In genomic region chr2:2520396-2520795, GRCh38 we compare ENCODE assay signal across 1 cellular context.
TF ChIP-seq lines count a peak whose summit lies in the region.

No MANE protein-coding gene starts in this region.

TF ChIP-seq in GM23338, 12 proteins besides CTCF, POLR2A, EP300 and RAD21 (continued from another document):
- TF ChIP-seq, protein P1, sequence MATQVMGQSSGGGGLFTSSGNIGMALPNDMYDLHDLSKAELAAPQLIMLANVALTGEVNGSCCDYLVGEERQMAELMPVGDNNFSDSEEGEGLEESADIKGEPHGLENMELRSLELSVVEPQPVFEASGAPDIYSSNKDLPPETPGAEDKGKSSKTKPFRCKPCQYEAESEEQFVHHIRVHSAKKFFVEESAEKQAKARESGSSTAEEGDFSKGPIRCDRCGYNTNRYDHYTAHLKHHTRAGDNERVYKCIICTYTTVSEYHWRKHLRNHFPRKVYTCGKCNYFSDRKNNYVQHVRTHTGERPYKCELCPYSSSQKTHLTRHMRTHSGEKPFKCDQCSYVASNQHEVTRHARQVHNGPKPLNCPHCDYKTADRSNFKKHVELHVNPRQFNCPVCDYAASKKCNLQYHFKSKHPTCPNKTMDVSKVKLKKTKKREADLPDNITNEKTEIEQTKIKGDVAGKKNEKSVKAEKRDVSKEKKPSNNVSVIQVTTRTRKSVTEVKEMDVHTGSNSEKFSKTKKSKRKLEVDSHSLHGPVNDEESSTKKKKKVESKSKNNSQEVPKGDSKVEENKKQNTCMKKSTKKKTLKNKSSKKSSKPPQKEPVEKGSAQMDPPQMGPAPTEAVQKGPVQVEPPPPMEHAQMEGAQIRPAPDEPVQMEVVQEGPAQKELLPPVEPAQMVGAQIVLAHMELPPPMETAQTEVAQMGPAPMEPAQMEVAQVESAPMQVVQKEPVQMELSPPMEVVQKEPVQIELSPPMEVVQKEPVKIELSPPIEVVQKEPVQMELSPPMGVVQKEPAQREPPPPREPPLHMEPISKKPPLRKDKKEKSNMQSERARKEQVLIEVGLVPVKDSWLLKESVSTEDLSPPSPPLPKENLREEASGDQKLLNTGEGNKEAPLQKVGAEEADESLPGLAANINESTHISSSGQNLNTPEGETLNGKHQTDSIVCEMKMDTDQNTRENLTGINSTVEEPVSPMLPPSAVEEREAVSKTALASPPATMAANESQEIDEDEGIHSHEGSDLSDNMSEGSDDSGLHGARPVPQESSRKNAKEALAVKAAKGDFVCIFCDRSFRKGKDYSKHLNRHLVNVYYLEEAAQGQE (IDR thresholded peaks at IDR 0.05; ENCODE audit: unreplicated experiment): no peak
- no peak for TF ChIP-seq JUNB (IDR thresholded peaks at IDR 0.05; ENCODE audit: unreplicated experiment)
- TF ChIP-seq ZNF462 (CRISPR knock-in tag; IDR thresholded peaks at IDR 0.05): no peak
- no peak for TF ChIP-seq EZH2 (IDR thresholded peaks at IDR 0.05; ENCODE audit: low read depth, unreplicated experiment)
- no peak for TF ChIP-seq ETS1 (IDR thresholded peaks at IDR 0.05)
- TF ChIP-seq ZNF331 (CRISPR knock-in tag; IDR thresholded peaks at IDR 0.05; ENCODE audit: low read depth): no peak
- TF ChIP-seq NANOG (IDR thresholded peaks at IDR 0.05; ENCODE audit: borderline replicate concordance): no peak
- TF ChIP-seq POLR2AphosphoS5 (IDR thresholded peaks at IDR 0.05; ENCODE audit: low read depth): no peak
